In the genomic region with DNA sequence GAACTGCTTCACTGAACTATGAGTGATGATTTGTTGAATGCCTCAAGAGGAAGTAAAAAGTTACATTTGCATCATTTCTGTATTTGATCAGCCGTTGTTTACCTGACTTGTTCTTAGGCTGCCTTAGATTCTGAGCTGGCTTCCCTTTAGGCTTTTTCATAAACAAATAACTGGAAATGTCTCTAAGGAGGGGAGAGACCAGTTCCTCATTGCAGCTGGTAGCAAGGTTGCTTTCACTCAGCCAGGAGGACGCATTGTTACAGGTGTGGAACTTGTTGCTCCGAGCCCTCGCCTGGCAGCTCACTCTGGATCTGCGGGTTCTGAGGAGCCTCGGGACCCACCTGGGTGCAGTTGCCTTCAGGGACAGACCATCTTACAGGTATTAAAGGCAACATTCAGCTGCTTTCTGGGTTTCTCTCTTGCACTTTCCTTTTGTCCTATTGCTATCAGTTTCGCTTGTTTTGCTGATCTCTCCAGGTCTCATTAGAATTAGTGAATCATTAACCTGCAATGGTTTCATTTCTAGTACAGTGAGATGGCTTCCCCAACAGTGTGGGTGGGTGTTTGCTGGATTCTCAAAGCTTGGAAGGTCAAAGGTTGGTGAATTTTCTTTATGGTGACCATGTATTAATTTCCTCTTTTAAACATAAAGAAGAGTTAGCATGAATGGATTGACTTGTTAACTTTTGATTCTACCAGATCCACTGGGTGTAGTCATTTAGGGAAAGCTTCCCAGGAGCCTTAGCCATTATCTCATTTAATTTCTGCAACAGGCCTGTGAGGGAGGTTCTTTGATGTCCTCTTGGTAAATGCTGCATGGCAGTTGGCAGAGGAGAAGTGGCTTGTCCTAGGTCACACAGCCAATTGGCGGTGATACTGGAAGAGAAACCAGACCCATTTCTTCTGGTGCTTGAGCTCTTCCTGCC, we compare ENCODE assay signal across 10 cellular contexts. TPM values are rescaled to one million over a fixed set of nuclear protein-coding genes. Genes with fewer than 3 reads are reported as not detected.
DNase-seq lines count a peak whose midpoint lies in the region; ATAC-seq, FAIRE-seq and TF ChIP-seq lines count a peak whose summit lies in the region.
"Had no signal": no experiment of that assay in that cellular context is flagged by ENCODE, and none has a peak within 500 bp of the region (broad histone marks: within the 10 kb centered on the region; RNA-seq: fewer than 3 reads in every experiment).

A gene with protein sequence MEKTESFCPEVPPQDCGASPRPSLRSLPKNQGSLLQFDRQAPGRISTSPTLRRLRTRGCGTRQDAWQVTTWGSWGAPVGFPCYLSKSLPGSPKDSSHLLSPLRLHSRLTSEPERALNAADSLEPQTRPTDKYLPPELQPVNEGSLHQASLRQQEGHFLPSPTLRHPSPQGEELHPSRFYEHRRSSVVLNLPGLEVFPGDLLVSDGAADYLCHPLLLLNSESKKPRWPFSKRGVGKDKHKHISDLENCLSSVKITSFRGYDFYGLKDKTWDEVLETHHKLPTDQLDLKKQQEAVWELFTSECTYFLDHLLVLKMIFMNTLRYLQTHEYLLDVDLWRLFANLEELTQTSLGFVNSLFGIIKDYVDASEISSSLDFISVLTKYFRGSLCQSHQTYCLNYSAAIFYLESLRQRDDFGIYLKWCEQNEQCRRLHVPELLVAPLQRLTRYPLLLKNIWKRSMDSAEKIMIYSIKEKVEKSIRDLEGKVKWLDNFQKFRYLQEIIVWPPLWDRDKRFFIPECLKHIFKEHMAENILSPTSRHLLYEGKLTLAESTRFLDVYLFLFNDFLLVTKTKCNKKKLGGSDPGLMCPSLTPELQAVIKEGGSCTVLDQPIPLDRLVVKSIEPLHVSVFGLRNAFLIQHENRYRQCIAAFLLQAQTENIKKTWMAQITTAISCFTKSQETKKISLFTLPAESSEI (plus strand): TSS at position 236 of the 926 bp plus-strand sequence. CDS start 3,643 bp downstream, outside the sequence.

- H3K4me2 ChIP-seq in A549 = peak within 1 kb of the TSS; percentile 57
- H3K4me2 ChIP-seq: BLaER1 treated with 17β-estradiol and CSF1 and Interleukin-3, amounts not matched to agents 10 nM and 100 nM had no signal

- CTCF ChIA-PET in A549 (lab: Yijun Ruan, JAX) = interaction anchor here (0.5 kb wide), 1 partner anchor 31 kb away, joined by 3 read pairs; no protein-coding TSS in a partner anchor

- TF ChIP-seq CTCF in A549 (IDR thresholded peaks at IDR 0.05) = no peak
- no peak for TF ChIP-seq CTCF in bronchial epithelial cell (IDR thresholded peaks at IDR 0.05; ENCODE audit: insufficient read depth, low read length, severe bottlenecking)

- peak; percentile 39 to 40; a peak in 3 of 6 replicates for ATAC-seq in A549
- ATAC-seq in HG03095 (IDR thresholded peaks at IDR 0.05; ENCODE audit: unreplicated experiment) = peak; percentile 80

- no peak for TF ChIP-seq POLR2A in A549 (IDR thresholded peaks at IDR 0.05; ENCODE audit: low read length)
- peak; percentile 70 for TF ChIP-seq POLR2A in GM19193 (IDR thresholded peaks at IDR 0.05; ENCODE audit: extremely low read depth, insufficient read depth, insufficient read length)

- H3K4me3 ChIP-seq in A549 (no peak within 1 kb of the TSS), bronchial epithelial cell (ENCODE audit: low read depth, low read length) (peak within 1 kb of the TSS; percentile 11), SJCRH30 (no peak within 1 kb of the TSS)
- H3K4me3 ChIP-seq: BLaER1 treated with 17β-estradiol and CSF1 and Interleukin-3, amounts not matched to agents 10 nM and 100 nM; SJSA1 had no signal

- no peak for TF ChIP-seq RAD21 in A549 (conservative IDR thresholded peaks at IDR 0.05 in 1 of 2, IDR thresholded peaks at IDR 0.05 in 1 of 2)

- no peaks in the 10 kb centered on the region for H3K27me3 ChIP-seq in bronchial epithelial cell (ENCODE audit: control insufficient read depth, insufficient read depth, low read length)
- H3K27me3 ChIP-seq in SJCRH30 = no peaks in the 10 kb centered on the region
- H3K27me3 ChIP-seq: BLaER1 treated with 17β-estradiol and CSF1 and Interleukin-3, amounts not matched to agents 10 nM and 100 nM; SJSA1 had no signal

- POLR2A ChIA-PET in A549 (lab: Yijun Ruan, JAX) = no interaction called here

- DNase-seq in A549 (ENCODE audit: low read depth in 1 of 2, low spot score in 1 of 2) (peak in 1 of 2 experiments; percentile 9), bronchial epithelial cell (ENCODE audit: low read depth) (peak; percentile 41), NCI-H146 (lab: John Stamatoyannopoulos, UW) (no peak), SJCRH30 (no peak), DMS153 (lab: John Stamatoyannopoulos, UW) (no peak), SIG-M5 treated with dmso at 0.1 percent for 504 hours (lab: John Stamatoyannopoulos, UW; ENCODE audit: unreplicated experiment) (no peak)

- FAIRE-seq in A549 (lab: Jason Lieb, UNC) (no peak), bronchial epithelial cell (lab: Jason Lieb, UNC) (no peak)

- H3K36me3 ChIP-seq in bronchial epithelial cell (ENCODE audit: control insufficient read depth, insufficient read depth, low read length) (no peaks in the 10 kb centered on the region), SJCRH30 (no peaks in the 10 kb centered on the region)
- H3K36me3 ChIP-seq: BLaER1 treated with 17β-estradiol and CSF1 and Interleukin-3, amounts not matched to agents 10 nM and 100 nM; SJSA1 had no signal

- H3K27ac ChIP-seq in A549 (no peak within 1 kb of the TSS), SJCRH30 (no peak within 1 kb of the TSS)
- H3K27ac ChIP-seq: BLaER1 treated with 17β-estradiol and CSF1 and Interleukin-3, amounts not matched to agents 10 nM and 100 nM; SJSA1 had no signal

- no peaks in the 10 kb centered on the region for H3K4me1 ChIP-seq in A549
- no peaks in the 10 kb centered on the region for H3K4me1 ChIP-seq in SJCRH30
- H3K4me1 ChIP-seq: BLaER1 treated with 17β-estradiol and CSF1 and Interleukin-3, amounts not matched to agents 10 nM and 100 nM; SJSA1 had no signal

- no peak for TF ChIP-seq EP300 in A549 (IDR thresholded peaks at IDR 0.05)

- H3K9me3 ChIP-seq in A549 (no peaks in the 10 kb centered on the region; the same call in 2 of the 3 replicates), SJCRH30 (replicated peaks) (no peaks in the 10 kb centered on the region)
- H3K9me3 ChIP-seq: SJSA1 had no signal

- WGBS in A549 (ENCODE audit: missing lambda C conversion rate) = 43% methylated on average over 8 of the region's 8 CpGs

TF ChIP-seq in A549, 52 proteins besides CTCF, POLR2A, EP300 and RAD21:
- TF ChIP-seq SREBF2 (IDR thresholded peaks at IDR 0.05) (no peak), ZFP36 (IDR thresholded peaks at IDR 0.05; ENCODE audit: borderline replicate concordance, partially characterized antibody) (no peak), FOSB (CRISPR knock-in tag; IDR thresholded peaks at IDR 0.05) (no peak), RARB (CRISPR knock-in tag; IDR thresholded peaks at IDR 0.05) (no peak), CHD2 (IDR thresholded peaks at IDR 0.05; ENCODE audit: low read length, partially characterized antibody) (no peak), JUNB (IDR thresholded peaks at IDR 0.05) (no peak), FOXS1 (CRISPR knock-in tag; IDR thresholded peaks at IDR 0.05) (no peak)
- TF ChIP-seq, protein P1, sequence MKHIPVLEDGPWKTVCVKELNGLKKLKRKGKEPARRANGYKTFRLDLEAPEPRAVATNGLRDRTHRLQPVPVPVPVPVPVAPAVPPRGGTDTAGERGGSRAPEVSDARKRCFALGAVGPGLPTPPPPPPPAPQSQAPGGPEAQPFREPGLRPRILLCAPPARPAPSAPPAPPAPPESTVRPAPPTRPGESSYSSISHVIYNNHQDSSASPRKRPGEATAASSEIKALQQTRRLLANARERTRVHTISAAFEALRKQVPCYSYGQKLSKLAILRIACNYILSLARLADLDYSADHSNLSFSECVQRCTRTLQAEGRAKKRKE (CRISPR knock-in tag; IDR thresholded peaks at IDR 0.05; ENCODE audit: low read depth) = no peak
- TF ChIP-seq, protein P2, sequence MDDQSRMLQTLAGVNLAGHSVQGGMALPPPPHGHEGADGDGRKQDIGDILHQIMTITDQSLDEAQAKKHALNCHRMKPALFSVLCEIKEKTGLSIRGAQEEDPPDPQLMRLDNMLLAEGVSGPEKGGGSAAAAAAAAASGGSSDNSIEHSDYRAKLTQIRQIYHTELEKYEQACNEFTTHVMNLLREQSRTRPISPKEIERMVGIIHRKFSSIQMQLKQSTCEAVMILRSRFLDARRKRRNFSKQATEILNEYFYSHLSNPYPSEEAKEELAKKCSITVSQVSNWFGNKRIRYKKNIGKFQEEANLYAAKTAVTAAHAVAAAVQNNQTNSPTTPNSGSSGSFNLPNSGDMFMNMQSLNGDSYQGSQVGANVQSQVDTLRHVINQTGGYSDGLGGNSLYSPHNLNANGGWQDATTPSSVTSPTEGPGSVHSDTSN (IDR thresholded peaks at IDR 0.05) = no peak
- TF ChIP-seq, protein P3, sequence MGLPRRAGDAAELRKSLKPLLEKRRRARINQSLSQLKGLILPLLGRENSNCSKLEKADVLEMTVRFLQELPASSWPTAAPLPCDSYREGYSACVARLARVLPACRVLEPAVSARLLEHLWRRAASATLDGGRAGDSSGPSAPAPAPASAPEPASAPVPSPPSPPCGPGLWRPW (IDR thresholded peaks at IDR 0.05) = no peak

RNA-seq across cellular contexts. Expression of the gene that starts here (rescaled TPM):
- polyA plus RNA-seq in A549 (2011; rRNA removed) = 0.05 and 0.08 TPM in 2 replicates
- polyA plus RNA-seq in A549 (2012; cell fraction: cytosol; rRNA removed) = 0.01 TPM in 1 of 2 replicates, not detected in the other
- polyA plus RNA-seq in A549 (2012; cell fraction: nucleus; rRNA removed) = not detected in 2 replicates
- 0.03 TPM in 2 of 3 replicates, not detected in the other for polyA plus RNA-seq in A549 (2017; fragmentation: RNase III; extraction: RNeasy Plus Mini Kit Qiagen cat#74134 plus additional on column Dnase treatment)
- 0.29 TPM in 1 of 2 replicates, not detected in the other for polyA minus RNA-seq in A549 (2011; rRNA and poly(A)+ RNA removed)
- under 0.01 TPM in 1 of 2 replicates, not detected in the other for total RNA-seq in bronchial epithelial cell
- total RNA-seq in SJCRH30 (2014; rRNA removed; shearing (Covaris generic)) = not detected in 2 replicates
- total RNA-seq: SJSA1 had no signal

Comparison
In these comparisons a context has a peak if more than half of its experiments do, and no peak if none do; other contexts are left out.
1. Peak in ATAC-seq and H3K4me2 ChIP-seq in A549; RNA of the gene not detected or under 1 TPM.
2. Peak in DNase-seq and H3K4me3 ChIP-seq in bronchial epithelial cell; RNA of the gene not detected or under 1 TPM.